In the genomic region with DNA sequence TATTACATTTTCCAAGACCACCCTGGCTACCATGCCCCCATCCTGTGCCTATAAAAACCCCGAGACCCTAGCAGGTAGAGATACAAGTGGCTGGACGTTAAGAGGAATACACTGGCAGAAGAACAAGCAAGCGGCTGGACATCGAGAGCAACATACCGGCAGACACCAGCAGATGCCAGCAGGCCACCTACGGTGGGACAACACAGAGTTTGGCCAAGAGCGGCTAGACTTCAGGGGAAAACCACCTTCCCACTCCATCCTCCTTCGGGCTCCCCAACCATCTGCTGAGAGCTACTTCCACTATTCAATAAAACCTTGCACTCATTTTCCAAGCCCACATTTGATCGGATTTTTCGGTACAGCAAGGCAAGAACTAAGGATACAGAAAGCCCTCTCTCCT, we compare ENCODE assay signal across 13 cellular contexts.
A peak's percentile ranks its signal among the peaks of the same experiment; 100 is the strongest.
DNase-seq lines count a peak whose midpoint lies in the region; ATAC-seq and TF ChIP-seq lines count a peak whose summit lies in the region.
"Had no signal": no experiment of that assay in that cellular context is flagged by ENCODE, and none has a peak within 500 bp of the region (broad histone marks: within the 10 kb centered on the region; RNA-seq: fewer than 3 reads in every experiment).

No MANE protein-coding gene starts in this region.

- WGBS in IMR-90 (ENCODE audit: extremely low coverage in 2 of 2, insufficient read length in 1 of 2), 2 experiments, result 100% methylated on average over 4 of the region's 10 CpGs; no CpG with 5 or more reads in 1 of the 2 experiments

- H3K18ac ChIP-seq in IMR-90 (ENCODE audit: low read depth, low read length), result no peak overlapping the region

- H3K56ac ChIP-seq in IMR-90 (ENCODE audit: extremely low read depth, insufficient read depth, low read length), result no peak overlapping the region

- no peak overlapping the region; the same call in 1 of the 2 replicates for H3K23ac ChIP-seq in IMR-90 (ENCODE audit: low read depth, low read length)

- dilution Hi-C loops in IMR-90 (cut with HindIII; ENCODE audit: low sequenced_read_pairs, unreplicated experiment), result no loop called here

- H2AK9ac ChIP-seq in IMR-90 (replicated peaks; ENCODE audit: low read depth, low read length, poor library complexity), result peak overlapping the region; percentile 80

- ATAC-seq in IMR-90 (ENCODE audit: low read depth) (no peak), GM18867 (IDR thresholded peaks at IDR 0.05; ENCODE audit: unreplicated experiment) (no peak)
- ATAC-seq: HCT116 had no signal

- CTCF ChIA-PET in IMR-90 (lab: Yijun Ruan, JAX), result interaction anchor here (0.7 to 2.2 kb wide), 4 partner anchors 10 to 563 kb away, joined by 3 to 7 read pairs (median 4); no protein-coding TSS in a partner anchor

- peak overlapping the region; percentile 76; the same call in 1 of the 2 replicates for H3K4ac ChIP-seq in IMR-90 (ENCODE audit: low read depth, low read length)

- H3K79me2 ChIP-seq in osteoblast (ENCODE audit: insufficient read depth, low read length), result no peaks in the 10 kb centered on the region

- no peak overlapping the region for H3K9ac ChIP-seq in IMR-90 (ENCODE audit: low read depth, low read length)

- H2AFZ ChIP-seq in IMR-90 (replicated peaks; ENCODE audit: low read length, poor library complexity) (no peak overlapping the region), osteoblast (ENCODE audit: low read length) (no peak overlapping the region)

- no peak for TF ChIP-seq RAD21 in IMR-90 (IDR thresholded peaks at IDR 0.05; ENCODE audit: low read length)

- H3K9me3 ChIP-seq in IMR-90 (ENCODE audit: control insufficient read depth, insufficient read depth, low read length), result no peaks in the 10 kb centered on the region
- no peaks in the 10 kb centered on the region for H3K9me3 ChIP-seq in osteoblast (ENCODE audit: low read depth, low read length)

- intact Hi-C loops in IMR-90 (cut with micrococcal nuclease), result no loop called here

- 0 out of 2 replicates have a peak overlapping the region, but pooled peaks have one; percentile 43 for H2BK20ac ChIP-seq in IMR-90 (ENCODE audit: low read depth, low read length)

- TF ChIP-seq CTCF in IMR-90 (conservative IDR thresholded peaks at IDR 0.05; ENCODE audit: low read depth, low read length) (no peak), osteoblast (IDR thresholded peaks at IDR 0.05; ENCODE audit: extremely low read depth, low read depth, low read length) (no peak)

- H3K36me3 ChIP-seq in IMR-90 (ENCODE audit: control insufficient read depth, insufficient read depth, low read length), result peaks cover 2% of the 10 kb centered on the region
- no peaks in the 10 kb centered on the region for H3K36me3 ChIP-seq in osteoblast (ENCODE audit: insufficient read depth, low read length)
- H3K36me3 ChIP-seq in H7 (replicated peaks; ENCODE audit: control insufficient read depth, insufficient read depth, low read length), result peaks cover 1% of the 10 kb centered on the region; the same call in 1 of the 2 replicates

- H3K79me1 ChIP-seq in IMR-90 (ENCODE audit: low read depth in 1 of 2, low read length in 2 of 2), result peaks cover 5 to 9% of the 10 kb centered on the region in 2 experiments; a peak in 3 of 4 replicates

- POLR2A ChIA-PET in IMR-90 (lab: Charles Lee; ENCODE audit: unreplicated experiment), result no interaction called here

- peak overlapping the region; percentile 20 for H2BK5ac ChIP-seq in IMR-90 (ENCODE audit: low read depth, low read length, poor library complexity, severe bottlenecking)

- no peak for TF ChIP-seq POLR2A in IMR-90 (IDR thresholded peaks at IDR 0.05; ENCODE audit: low read depth, low read length)

- no TSS peak for BruUV-seq in IMR-90 (replicated peaks; lab: Mats Ljungman, UMichigan)

- in situ Hi-C loops in G401 (cut with HindIII; ENCODE audit: low sequenced_read_pairs), result no loop called here
- in situ Hi-C loops in IMR-90 (cut with MboI; ENCODE audit: low sequenced_read_pairs), result no loop called here

- H4K20me1 ChIP-seq in IMR-90 (ENCODE audit: insufficient read depth, low read length), result no peaks in the 10 kb centered on the region
- H4K20me1 ChIP-seq in osteoblast (ENCODE audit: insufficient read depth, low read length), result peaks cover 3% of the 10 kb centered on the region

- H3K27ac ChIP-seq in IMR-90 (ENCODE audit: insufficient read depth, low read length), result no peak overlapping the region
- H3K27ac ChIP-seq in osteoblast (ENCODE audit: low read depth, low read length), result peak overlapping the region; percentile 16
- H3K27ac ChIP-seq: HL-60 had no signal

- H3K4me2 ChIP-seq in IMR-90 (ENCODE audit: low read depth, low read length), result no peak overlapping the region
- H3K4me2 ChIP-seq in osteoblast (ENCODE audit: insufficient read depth, low read length), result peak overlapping the region; percentile 26

- H3K27me3 ChIP-seq in IMR-90 (ENCODE audit: control insufficient read depth, insufficient read depth, low read length) (no peaks in the 10 kb centered on the region), osteoblast (ENCODE audit: insufficient read depth, low read length) (no peaks in the 10 kb centered on the region), H7 (ENCODE audit: control insufficient read depth, insufficient read depth, low read length) (no peaks in the 10 kb centered on the region)

- H3K4me3 ChIP-seq in IMR-90 (ENCODE audit: insufficient read depth, low read depth, low read length), result no peak overlapping the region
- H3K4me3 ChIP-seq in osteoblast (ENCODE audit: insufficient read depth, low read length), result no peak overlapping the region
- H3K4me3 ChIP-seq in H7 (ENCODE audit: insufficient read depth, low read depth, low read length), result no peak overlapping the region

- H3K9me1 ChIP-seq in IMR-90 (ENCODE audit: insufficient read depth, low read length), result peaks cover 13% of the 10 kb centered on the region

- peak overlapping the region; percentile 36; the same call in 1 of the 2 replicates for H4K91ac ChIP-seq in IMR-90 (ENCODE audit: insufficient read depth, low read depth, low read length)

- peak overlapping the region; percentile 56; the same call in 1 of the 3 replicates for H2BK15ac ChIP-seq in IMR-90 (ENCODE audit: low read depth, low read length)

- peak overlapping the region; percentile 45; the same call in 1 of the 2 replicates for H3K14ac ChIP-seq in IMR-90 (replicated peaks; ENCODE audit: low read depth, low read length)

- H4K8ac ChIP-seq in IMR-90 (ENCODE audit: low read depth in 2 of 2, low read length in 2 of 2), result peak overlapping the region in 1 of 2 experiments; percentile 50; a peak in 1 of 4 replicates

- H2BK120ac ChIP-seq in IMR-90 (ENCODE audit: low read depth, low read length), result peak overlapping the region; percentile 68

- H3K4me1 ChIP-seq in IMR-90 (ENCODE audit: control insufficient read depth, insufficient read depth, low read length), result peaks cover 5% of the 10 kb centered on the region; the same call in 1 of the 2 replicates
- H3K4me1 ChIP-seq in osteoblast (ENCODE audit: insufficient read depth, low read length), result peaks cover 6% of the 10 kb centered on the region

- H2AK5ac ChIP-seq in IMR-90 (ENCODE audit: low read depth, low read length), result peak overlapping the region; percentile 46; the same call in 1 of the 2 replicates

- no peak overlapping the region for H4K5ac ChIP-seq in IMR-90 (ENCODE audit: low read depth, low read length)

- DNase-seq in G401 (ENCODE audit: low spot score), result peak; percentile 94
- no peak for DNase-seq in IMR-90
- peak; percentile 24 to 65 for DNase-seq in cerebellar nuclear complex (lab: John Stamatoyannopoulos, UW)
- DNase-seq in osteoblast (ENCODE audit: insufficient read length, low spot score, missing footprints), result no peak
- DNase-seq in NCI-H2081 treated with DMSO at 0.1 percent for 48 hours (lab: John Stamatoyannopoulos, UW), result no peak
- DNase-seq in H7, result no peak
- no peak for DNase-seq in NCI-H524 treated with DMSO at 0.1 percent for 48 hours (lab: John Stamatoyannopoulos, UW)
- DNase-seq: Calu3; CD4-positive, alpha-beta T cell; DMS79 had no signal

TF ChIP-seq in IMR-90, 13 proteins besides CTCF, POLR2A, EP300 and RAD21:
- TF ChIP-seq MAZ (IDR thresholded peaks at IDR 0.05; ENCODE audit: borderline replicate concordance, low read depth, low read length) (no peak), BHLHE40 (IDR thresholded peaks at IDR 0.05; ENCODE audit: low read depth, low read length) (no peak)

Comparison
In these comparisons a context has a peak if more than half of its experiments do, and no peak if none do; other contexts are left out.
1. DNase-seq: peak in G401 (single experiment) and cerebellar nuclear complex (2 of 2); none in IMR-90 (single experiment), osteoblast (single experiment), NCI-H2081 treated with DMSO at 0.1 percent for 48 hours (single experiment), H7 (single experiment) and NCI-H524 treated with DMSO at 0.1 percent for 48 hours (single experiment).